ENCODE assay signal across 8 cellular contexts in the genomic region with DNA sequence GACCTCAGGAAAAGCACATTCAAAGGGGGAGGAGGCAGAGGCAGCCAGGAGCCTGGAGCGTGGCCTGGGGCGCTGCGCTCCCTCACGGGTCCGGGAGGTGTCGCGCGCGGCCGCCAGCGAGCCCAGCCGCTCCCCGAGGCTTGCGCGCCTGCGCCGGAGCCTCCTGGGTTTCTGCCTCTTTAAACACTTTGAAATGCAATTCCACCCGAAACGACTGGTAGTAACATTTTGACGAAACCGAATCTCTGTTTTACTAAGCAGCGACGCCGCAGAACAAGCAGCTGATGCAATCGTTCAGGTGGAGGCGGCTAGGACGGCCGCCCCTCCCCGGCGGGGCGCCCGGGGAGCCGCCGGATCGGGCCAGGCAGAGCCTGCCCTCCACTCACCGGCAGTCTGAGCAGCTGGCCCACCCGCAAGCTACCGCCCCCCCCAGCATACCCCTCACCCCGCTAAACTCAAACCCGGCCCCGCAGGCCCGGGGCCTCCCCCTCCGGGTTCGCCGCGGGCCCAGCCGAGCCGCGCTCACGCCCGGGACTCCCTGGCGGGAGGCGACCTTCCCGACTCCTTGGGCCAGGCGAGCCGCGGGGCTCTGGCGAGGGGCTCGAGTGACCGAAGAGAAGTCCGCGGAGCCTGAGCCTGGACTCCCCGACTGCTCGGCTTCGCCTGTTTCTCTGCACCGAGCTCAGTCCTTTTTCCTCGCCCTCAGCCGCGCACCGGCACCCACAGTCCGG. TPM values are rescaled to one million over a fixed set of nuclear protein-coding genes. Genes with fewer than 3 reads are reported as not detected.
DNase-seq lines count a peak whose midpoint lies in the region; ATAC-seq, FAIRE-seq and TF ChIP-seq lines count a peak whose summit lies in the region.

No MANE protein-coding gene starts in this region.

- CTCF ChIA-PET in H1 (lab: Charles Lee; ENCODE audit: partially characterized antibody), result interaction anchor here (0.5 to 2.6 kb wide), 20 partner anchors 8 to 499 kb away, joined by 3 to 9 read pairs (median 3); no protein-coding TSS in a partner anchor

- 1% methylated on average over 42 of the region's 71 CpGs; no CpG with 5 or more reads in 1 of the 2 experiments for WGBS in H1 (ENCODE audit: extremely low coverage in 1 of 2, insufficient coverage in 1 of 2, insufficient read length in 1 of 2, insufficient replicate concordance in 2 of 2, low coverage in 1 of 2, low lambda C conversion rate in 2 of 2, missing lambda C conversion rate in 1 of 2), 2 experiments

- H2BK120ac ChIP-seq in H1 (replicated peaks; ENCODE audit: low read depth, low read length), result no peak overlapping the region

- peak overlapping the region in 3 of 4 experiments; percentile 31 to 57 (median 41); a peak in 5 of 7 replicates for H3K9ac ChIP-seq in H1 (replicated peaks in 1 of 4; ENCODE audit: extremely low read depth in 1 of 4, low read depth in 3 of 4, low read length in 3 of 4)

- H4K20me1 ChIP-seq in H1 (replicated peaks in 1 of 2; ENCODE audit: control insufficient read depth in 1 of 2, insufficient read depth in 2 of 2, low read length in 2 of 2), result peaks cover 3 to 5% of the 10 kb centered on the region in 2 experiments

- H3K56ac ChIP-seq in H1 (replicated peaks; ENCODE audit: insufficient read length, low read depth, low read length), result no peak overlapping the region

- no peak overlapping the region for H2BK5ac ChIP-seq in H1 (ENCODE audit: low read depth, low read length)

- POLR2A ChIA-PET in H1 (lab: Charles Lee; ENCODE audit: partially characterized antibody), result interaction anchor here (0.6 to 2.5 kb wide), 7 partner anchors 20 to 751 kb away, joined by 3 to 7 read pairs (median 3); a partner anchor contains a TSS

- H3K79me1 ChIP-seq in H1 (ENCODE audit: low read depth, low read length), result no peaks in the 10 kb centered on the region

- H3K4me3 ChIP-seq in H1 (ENCODE audit: extremely low read depth in 1 of 4, insufficient read depth in 2 of 4, low read depth in 3 of 4, low read length in 4 of 4), result peak overlapping the region; percentile 51 to 80 (median 62)

- peaks cover 0 to 20% (median 16%) of the 10 kb centered on the region in 4 experiments; a peak in 6 of 7 replicates for H3K4me1 ChIP-seq in H1 (replicated peaks in 1 of 4; ENCODE audit: control insufficient read depth in 3 of 4, insufficient read depth in 4 of 4, low read length in 3 of 4)

- H4K91ac ChIP-seq in H1 (replicated peaks; ENCODE audit: insufficient read length, low read length), result no peak overlapping the region

- FAIRE-seq in H1 (lab: Jason Lieb, UNC), result no peak

- peaks cover 36 to 72% (median 65%) of the 10 kb centered on the region in 4 experiments for H3K27me3 ChIP-seq in H1 (replicated peaks in 1 of 4; ENCODE audit: control insufficient read depth in 3 of 4, extremely low read depth in 1 of 4, insufficient read depth in 3 of 4, low read length in 3 of 4)

- H4K5ac ChIP-seq in H1 (ENCODE audit: insufficient read length, low read depth, low read length), result no peak overlapping the region

- no peaks in the 10 kb centered on the region for H3K9me3 ChIP-seq in H1 (ENCODE audit: insufficient read depth in 2 of 2, low read depth in 1 of 2, low read length in 1 of 2)

- peak overlapping the region; percentile 96 to 99 for H3K4me2 ChIP-seq in H1 (ENCODE audit: insufficient read depth in 1 of 2, low read depth in 2 of 2, low read length in 2 of 2)

- peak; percentile 68 to 71 for TF ChIP-seq RAD21 in H1 (IDR thresholded peaks at IDR 0.05 in 1 of 2, conservative IDR thresholded peaks at IDR 0.05 in 1 of 2; ENCODE audit: low read depth in 2 of 2, low read length in 2 of 2)

- TF ChIP-seq CTCF in 22Rv1 (IDR thresholded peaks at IDR 0.05) (peak; percentile 83), H1 (IDR thresholded peaks at IDR 0.05; ENCODE audit: control extremely low read depth in 1 of 3, insufficient read depth in 1 of 3, low read depth in 1 of 3, low read length in 3 of 3) (peak; percentile 66 to 71 (median 69))

- peak overlapping the region; percentile 93 for H4K8ac ChIP-seq in H1 (ENCODE audit: extremely low read depth, insufficient read depth, low read length)

- peak; percentile 95 for ATAC-seq in GM18511 (IDR thresholded peaks at IDR 0.05; ENCODE audit: unreplicated experiment)
- peak; percentile 83 for ATAC-seq in HG03045 (IDR thresholded peaks at IDR 0.05; ENCODE audit: unreplicated experiment)

- H2BK15ac ChIP-seq in H1 (ENCODE audit: low read length), result no peak overlapping the region

- peak overlapping the region; percentile 74 for H3K27ac ChIP-seq in 22Rv1
- H3K27ac ChIP-seq in H1 (ENCODE audit: low read depth, low read length), result no peak overlapping the region

- peak in 1 of 2 experiments; percentile 60; a peak in 2 of 3 replicates for TF ChIP-seq POLR2A in H1 (IDR thresholded peaks at IDR 0.05; ENCODE audit: control extremely low read depth in 1 of 2, low read depth in 2 of 2, low read length in 2 of 2)

- no peaks in the 10 kb centered on the region for H3K79me2 ChIP-seq in H1 (ENCODE audit: control insufficient read depth in 1 of 2, insufficient read depth in 2 of 2, low read length in 2 of 2)

- DNase-seq in NCI-H446 treated with DMSO at 0.1 percent for 48 hours (lab: John Stamatoyannopoulos, UW) (peak; percentile 5), H1 (ENCODE audit: low read depth in 1 of 2, low spot score in 2 of 2) (peak in 1 of 2 experiments; percentile 86), mesenteric fat pad (ENCODE audit: low spot score) (peak; percentile 93)
- DNase-seq in activated CD8-positive, alpha-beta memory T cell treated with anti-CD3 and anti-CD28 coated beads for 4 hours (ENCODE audit: low read depth in 2 of 2), result peak; percentile 45 to 60
- peak; percentile 46 for DNase-seq in stimulated activated CD8-positive, alpha-beta memory T cell treated with anti-CD3 and anti-CD28 coated beads, Interleukin-12 subunit alpha, Interleukin-12 subunit beta, amount 100 ng/mL, for 1 hour (ENCODE audit: low read depth)

- peak overlapping the region; percentile 99; the same call in 1 of the 2 replicates for H2AFZ ChIP-seq in H1 (ENCODE audit: low read length)

- TF ChIP-seq EP300 in H1 (IDR thresholded peaks at IDR 0.05; ENCODE audit: borderline replicate concordance in 1 of 2, low read depth in 2 of 2, low read length in 2 of 2), result no peak

- no peak overlapping the region for H3K14ac ChIP-seq in H1 (ENCODE audit: insufficient read length)

- H3K4ac ChIP-seq in H1 (replicated peaks; ENCODE audit: insufficient read length, low read depth, low read length), result no peak overlapping the region

- H2AK5ac ChIP-seq in H1 (ENCODE audit: low read depth, low read length), result no peak overlapping the region

- H2BK12ac ChIP-seq in H1 (ENCODE audit: low read depth, low read length), result no peak overlapping the region

- no peak overlapping the region for H2BK20ac ChIP-seq in H1 (ENCODE audit: low read length)

- H3K23me2 ChIP-seq in H1 (ENCODE audit: low read depth, low read length), result peaks cover 41% of the 10 kb centered on the region

- peak overlapping the region; percentile 36; the same call in 1 of the 2 replicates for H3K18ac ChIP-seq in H1 (ENCODE audit: extremely low read depth, low read length)

- no peak overlapping the region for H3K23ac ChIP-seq in H1 (ENCODE audit: insufficient read length)

- no peaks in the 10 kb centered on the region for H3K36me3 ChIP-seq in H1 (ENCODE audit: control insufficient read depth in 2 of 4, insufficient read depth in 4 of 4, low read length in 3 of 4)

TF ChIP-seq in H1, 55 proteins besides CTCF, POLR2A, EP300 and RAD21 (continues in another document):
- peak; percentile 96 for TF ChIP-seq KDM4A (IDR thresholded peaks at IDR 0.05; ENCODE audit: low read depth, low read length, severe bottlenecking)
- TF ChIP-seq SRF (IDR thresholded peaks at IDR 0.05; ENCODE audit: low read depth, low read length), result no peak
- TF ChIP-seq CHD1 (IDR thresholded peaks at IDR 0.05; ENCODE audit: low read depth, low read length), result no peak
- TF ChIP-seq ASH2L (IDR thresholded peaks at IDR 0.05; ENCODE audit: low read length), result no peak
- TF ChIP-seq RNF2 (IDR thresholded peaks at IDR 0.05; ENCODE audit: borderline replicate concordance, low read depth, low read length, missing control alignments, poor library complexity, severe bottlenecking), result no peak
- TF ChIP-seq TEAD4 (IDR thresholded peaks at IDR 0.05; ENCODE audit: low read depth, low read length), result no peak
- TF ChIP-seq CTBP2 (IDR thresholded peaks at IDR 0.05; ENCODE audit: borderline replicate concordance, insufficient read depth, insufficient read length, low read length), result no peak
- no peak for TF ChIP-seq KDM5A (IDR thresholded peaks at IDR 0.05; ENCODE audit: low read length)
- no peak for TF ChIP-seq CBX5 (IDR thresholded peaks at IDR 0.05; ENCODE audit: low read depth, low read length)
- TF ChIP-seq, protein P1, sequence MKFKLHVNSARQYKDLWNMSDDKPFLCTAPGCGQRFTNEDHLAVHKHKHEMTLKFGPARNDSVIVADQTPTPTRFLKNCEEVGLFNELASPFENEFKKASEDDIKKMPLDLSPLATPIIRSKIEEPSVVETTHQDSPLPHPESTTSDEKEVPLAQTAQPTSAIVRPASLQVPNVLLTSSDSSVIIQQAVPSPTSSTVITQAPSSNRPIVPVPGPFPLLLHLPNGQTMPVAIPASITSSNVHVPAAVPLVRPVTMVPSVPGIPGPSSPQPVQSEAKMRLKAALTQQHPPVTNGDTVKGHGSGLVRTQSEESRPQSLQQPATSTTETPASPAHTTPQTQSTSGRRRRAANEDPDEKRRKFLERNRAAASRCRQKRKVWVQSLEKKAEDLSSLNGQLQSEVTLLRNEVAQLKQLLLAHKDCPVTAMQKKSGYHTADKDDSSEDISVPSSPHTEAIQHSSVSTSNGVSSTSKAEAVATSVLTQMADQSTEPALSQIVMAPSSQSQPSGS (IDR thresholded peaks at IDR 0.05; ENCODE audit: low read length), result no peak
- no peak for TF ChIP-seq CBX8 (IDR thresholded peaks at IDR 0.05; ENCODE audit: borderline replicate concordance, low read depth, low read length)
- TF ChIP-seq SIRT6 (IDR thresholded peaks at IDR 0.05; ENCODE audit: low read length), result no peak
- no peak for TF ChIP-seq CHD2 (IDR thresholded peaks at IDR 0.05; ENCODE audit: low read length)
- no peak for TF ChIP-seq SAP30 (IDR thresholded peaks at IDR 0.05; ENCODE audit: insufficient read depth, insufficient replicate concordance, low read length)
- no peak for TF ChIP-seq BRCA1 (IDR thresholded peaks at IDR 0.05; ENCODE audit: low read depth, low read length)

RNA-seq across cellular contexts. Expression of a gene that starts 3.3 kb away (rescaled TPM):
- 0.92 and 1.3 TPM in 2 replicates for total RNA-seq in H1 (2021; fragmentation: NEBNext Ultra II Directional; extraction: Animal tissue kit (Norgen Biotek cat#: 25700))
- 0.21 and 0.52 TPM in 2 replicates for polyA plus RNA-seq in H1 (2011; rRNA removed)
- polyA plus RNA-seq in H1 (2011; cell fraction: cytosol; rRNA removed), result 1.0 TPM
- 1.0 TPM for polyA plus RNA-seq in H1 (2011; cell fraction: nucleus; rRNA removed)
- 0.55 to 0.89 TPM (median 0.68 TPM) in 4 replicates for polyA plus RNA-seq in H1 (2012, experiment 1 of 2)
- 0.07 TPM for polyA plus RNA-seq in H1 (2012, experiment 2 of 2)
- polyA plus RNA-seq in H1 (2013, experiment 1 of 2), result 0.28 TPM
- 0.42 TPM for polyA plus RNA-seq in H1 (2013, experiment 2 of 2)
- polyA minus RNA-seq in H1 (2011; rRNA and poly(A)+ RNA removed), result 0.61 and 1.3 TPM in 2 replicates
- 0.95 TPM for polyA minus RNA-seq in H1 (2011; cell fraction: cytosol; rRNA and poly(A)+ RNA removed)
- polyA minus RNA-seq in H1 (2011; cell fraction: nucleus; rRNA and poly(A)+ RNA removed), result 1.4 TPM
- total RNA-seq in mesenteric fat pad, result 0.55 TPM
